Comparison of ENCODE assay signal across 8 cellular contexts in genomic region chr6:5025911-5026819, GRCh38. TPM values are rescaled to one million over a fixed set of nuclear protein-coding genes. Genes with fewer than 3 reads are reported as not detected.
DNase-seq lines count a peak whose midpoint lies in the region; ATAC-seq and TF ChIP-seq lines count a peak whose summit lies in the region.

No MANE protein-coding gene starts in this region.

- 1 to 2% (median 2%) methylated on average over 35 of the region's 35 CpGs for WGBS in ovary, 3 donors

- intact Hi-C loops in Calu3 (cut with micrococcal nuclease; ENCODE audit: unreplicated experiment): no loop called here
- intact Hi-C loops in activated T-helper 2 cell treated with anti-CD3 and anti-CD28 coated beads, Interferon-gamma antibody, Interleukin-2, Interleukin-4, amounts not matched to agents 10 μg/mL and 5 μg/mL and 100 μg/mL, durations not matched to agents 14 hours and 24 hours and 36 hours (cut with micrococcal nuclease): no loop called here
- intact Hi-C loops in left ventricle myocardium superior (cut with micrococcal nuclease): no loop called here
- intact Hi-C loops in ovary (cut with DNase I): loop anchor here in 1 of 4 donors (5.0 kb wide), 1 partner anchor 1669 kb away; no protein-coding TSS in a partner anchor

- peaks cover 7% of the 10 kb centered on the region for H3K36me3 Mint-ChIP-seq in Calu3 (ENCODE audit: insufficient read depth, unreplicated experiment)
- H3K36me3 Mint-ChIP-seq in activated T-helper 2 cell treated with anti-CD3 and anti-CD28 coated beads, Interferon-gamma antibody, Interleukin-2, Interleukin-4, amounts not matched to agents 10 μg/mL and 5 μg/mL and 100 μg/mL, durations not matched to agents 14 hours and 24 hours and 36 hours (ENCODE audit: low read depth): no peaks in the 10 kb centered on the region

- ATAC-seq in left ventricle myocardium superior: peak; percentile 88
- ATAC-seq in GM18517 (IDR thresholded peaks at IDR 0.05; ENCODE audit: unreplicated experiment): no peak
- no peak for ATAC-seq in HG02610 (IDR thresholded peaks at IDR 0.05; ENCODE audit: unreplicated experiment)

- no peak for TF ChIP-seq EP300 in ovary (IDR thresholded peaks at IDR 0.05)

- no TSS peak for BruUV-seq in Calu3 (replicated peaks; lab: Mats Ljungman, UMichigan)

- H3K27me3 Mint-ChIP-seq in Calu3 (ENCODE audit: unreplicated experiment): no peaks in the 10 kb centered on the region
- peaks cover 9% of the 10 kb centered on the region for H3K27me3 Mint-ChIP-seq in activated T-helper 2 cell treated with anti-CD3 and anti-CD28 coated beads, Interferon-gamma antibody, Interleukin-2, Interleukin-4, amounts not matched to agents 10 μg/mL and 5 μg/mL and 100 μg/mL, durations not matched to agents 14 hours and 24 hours and 36 hours (ENCODE audit: low read depth)

- H3K4me3 ChIP-seq in ovary: peak overlapping the region; percentile 41

- H3K4me3 Mint-ChIP-seq in Calu3 (ENCODE audit: low read depth, unreplicated experiment): peak overlapping the region; percentile 87
- H3K4me3 Mint-ChIP-seq in activated T-helper 2 cell treated with anti-CD3 and anti-CD28 coated beads, Interferon-gamma antibody, Interleukin-2, Interleukin-4, amounts not matched to agents 10 μg/mL and 5 μg/mL and 100 μg/mL, durations not matched to agents 14 hours and 24 hours and 36 hours (ENCODE audit: low read depth): peak overlapping the region; percentile 24

- no peak for TF ChIP-seq CTCF in Calu3 (IDR thresholded peaks at IDR 0.05; ENCODE audit: unreplicated experiment)
- peak in 1 of 3 donors; percentile 12 for TF ChIP-seq CTCF in ovary (IDR thresholded peaks at IDR 0.05)

- peaks cover 2% of the 10 kb centered on the region for H3K4me1 ChIP-seq in ovary (ENCODE audit: insufficient read depth)

- DNase-seq in Calu3 (peak; percentile 23), NCI-H187 (lab: John Stamatoyannopoulos, UW) (peak; percentile 70 to 86), left ventricle myocardium superior (peak; percentile 70), ovary (peak; percentile 58 to 71 (median 66)), NCI-H2196 treated with DMSO at 0.1 percent for 48 hours (lab: John Stamatoyannopoulos, UW; ENCODE audit: unreplicated experiment) (no peak)
- DNase-seq in activated T-helper 2 cell treated with anti-CD3 and anti-CD28 coated beads, Interferon-gamma antibody, Interleukin-2, Interleukin-4, amounts not matched to agents 10 μg/mL and 5 μg/mL and 100 μg/mL, durations not matched to agents 14 hours and 24 hours and 36 hours (ENCODE audit: low spot score): no peak

- peak overlapping the region; percentile 4 to 31 for H3K27ac ChIP-seq in ovary

- H3K27ac Mint-ChIP-seq in Calu3 (ENCODE audit: unreplicated experiment): peak overlapping the region; percentile 89
- H3K27ac Mint-ChIP-seq in activated T-helper 2 cell treated with anti-CD3 and anti-CD28 coated beads, Interferon-gamma antibody, Interleukin-2, Interleukin-4, amounts not matched to agents 10 μg/mL and 5 μg/mL and 100 μg/mL, durations not matched to agents 14 hours and 24 hours and 36 hours: no peak overlapping the region

- H3K9me3 Mint-ChIP-seq in Calu3 (ENCODE audit: low read depth, unreplicated experiment): no peaks in the 10 kb centered on the region
- no peaks in the 10 kb centered on the region for H3K9me3 Mint-ChIP-seq in activated T-helper 2 cell treated with anti-CD3 and anti-CD28 coated beads, Interferon-gamma antibody, Interleukin-2, Interleukin-4, amounts not matched to agents 10 μg/mL and 5 μg/mL and 100 μg/mL, durations not matched to agents 14 hours and 24 hours and 36 hours

- peaks cover 7% of the 10 kb centered on the region for H3K4me1 Mint-ChIP-seq in Calu3 (ENCODE audit: low read depth, unreplicated experiment)
- peaks cover 8% of the 10 kb centered on the region for H3K4me1 Mint-ChIP-seq in activated T-helper 2 cell treated with anti-CD3 and anti-CD28 coated beads, Interferon-gamma antibody, Interleukin-2, Interleukin-4, amounts not matched to agents 10 μg/mL and 5 μg/mL and 100 μg/mL, durations not matched to agents 14 hours and 24 hours and 36 hours (ENCODE audit: low read depth)

- TF ChIP-seq POLR2A in ovary (IDR thresholded peaks at IDR 0.05): no peak

- H3K36me3 ChIP-seq in ovary: no peaks in the 10 kb centered on the region

- CTCF ChIA-PET in Calu3 (lab: Charles Lee): no interaction called here

- no peaks in the 10 kb centered on the region for H3K9me3 ChIP-seq in ovary

- no peaks in the 10 kb centered on the region for H3K27me3 ChIP-seq in ovary

RNA-seq across cellular contexts. Expression of gene RPP40, which starts 22.3 kb away (rescaled TPM):
- 7.4 and 11.1 TPM in 2 replicates for total RNA-seq in Calu3 (2022)
- total RNA-seq in activated T-helper 2 cell treated with anti-CD3 and anti-CD28 coated beads, Interferon-gamma antibody, Interleukin-2, Interleukin-4, amounts not matched to agents 10 μg/mL and 5 μg/mL and 100 μg/mL, durations not matched to agents 14 hours and 24 hours and 36 hours: 11.7 and 12.2 TPM in 2 replicates
- 2.4 TPM for total RNA-seq in left ventricle myocardium superior
- 10 to 100 TPM in 1 of 7 donors, 1 to 10 TPM in 6; 2.2 to 11.6 (median 5.7) TPM for total RNA-seq in ovary
- polyA plus RNA-seq in ovary: 1 to 10 TPM; 6.0 to 7.9 TPM

RNA-seq across cellular contexts. Expression of gene PPP1R3G, which starts 59.0 kb away (rescaled TPM):
- total RNA-seq in Calu3 (2022): 0.07 and 0.20 TPM in 2 replicates
- total RNA-seq in activated T-helper 2 cell treated with anti-CD3 and anti-CD28 coated beads, Interferon-gamma antibody, Interleukin-2, Interleukin-4, amounts not matched to agents 10 μg/mL and 5 μg/mL and 100 μg/mL, durations not matched to agents 14 hours and 24 hours and 36 hours: 0.11 and 0.16 TPM in 2 replicates
- total RNA-seq in left ventricle myocardium superior: 13.9 TPM
- 1 to 10 TPM in 4 of 7 donors, under 1 TPM in 3; 0.67 to 2.9 (median 1.1) TPM for total RNA-seq in ovary
- under 1 TPM; 0.88 to 0.90 TPM for polyA plus RNA-seq in ovary

Comparison
In these comparisons a context has a peak if more than half of its experiments do, and no peak if none do; other contexts are left out.
1. DNase-seq: peak in Calu3 (single experiment), NCI-H187 (2 of 2), left ventricle myocardium superior (single experiment) and ovary (5 of 5); none in activated T-helper 2 cell treated with anti-CD3 and anti-CD28 coated beads, Interferon-gamma antibody, Interleukin-2, Interleukin-4, amounts not matched to agents 10 μg/mL and 5 μg/mL and 100 μg/mL, durations not matched to agents 14 hours and 24 hours and 36 hours (single experiment) and NCI-H2196 treated with DMSO at 0.1 percent for 48 hours (single experiment).